20 cellular contexts compared by ENCODE assay signal in genomic region chr10:98303569-98303968, GRCh38. TPM values are rescaled to one million over a fixed set of nuclear protein-coding genes. Genes with fewer than 3 reads are reported as not detected.
"Had no signal": no experiment of that assay in that cellular context is flagged by ENCODE, and none has a peak within 500 bp of the region (broad histone marks: within the 10 kb centered on the region; RNA-seq: fewer than 3 reads in every experiment).

No MANE protein-coding gene starts in this region.

- ATAC-seq: SK-N-SH treated with all-trans-retinoic acid at 6 μM for 48 hours had no signal

- H3K4me3 ChIP-seq: MG63, PC-9, Peyer's patch, SJCRH30 had no signal

- H2AFZ ChIP-seq: PC-9 had no signal

- H3K4me2 ChIP-seq: PC-9 had no signal

- H3K36me3 ChIP-seq: MG63, Peyer's patch, SJCRH30 had no signal

- H3K4me1 ChIP-seq: Peyer's patch, SJCRH30 had no signal

- DNase-seq: Karpas-422, KG1, MG63, NCI-H1092, NCI-H1105 treated with DMSO at 0.1 percent for 48 hours, NCI-H1417 treated with DMSO at 0.1 percent for 48 hours, NCI-H1694, NCI-H187 treated with DMSO at 0.1 percent for 48 hours, NCI-H2029 treated with DMSO at 0.1 percent for 48 hours, NCI-H2227 treated with DMSO at 0.1 percent for 48 hours, NCI-H526 treated with DMSO at 0.1 percent for 48 hours, NCI-H774, Peyer's patch, SHP77 treated with DMSO at 0.1 percent for 48 hours, SJCRH30, T-helper 1 cell had no signal

- H3K9me3 ChIP-seq: Peyer's patch, SJCRH30 had no signal

- H3K27me3 ChIP-seq: MG63, Peyer's patch, SJCRH30 had no signal

- H3K27ac ChIP-seq: HL-60, PC-9, Peyer's patch, SJCRH30 had no signal

RNA-seq across cellular contexts. Expression of gene LOXL4, which starts 35.6 kb away (rescaled TPM):
- total RNA-seq: OCI-LY7 had no signal
